ENCODE assay signal across 2 cellular contexts in the genomic region with DNA sequence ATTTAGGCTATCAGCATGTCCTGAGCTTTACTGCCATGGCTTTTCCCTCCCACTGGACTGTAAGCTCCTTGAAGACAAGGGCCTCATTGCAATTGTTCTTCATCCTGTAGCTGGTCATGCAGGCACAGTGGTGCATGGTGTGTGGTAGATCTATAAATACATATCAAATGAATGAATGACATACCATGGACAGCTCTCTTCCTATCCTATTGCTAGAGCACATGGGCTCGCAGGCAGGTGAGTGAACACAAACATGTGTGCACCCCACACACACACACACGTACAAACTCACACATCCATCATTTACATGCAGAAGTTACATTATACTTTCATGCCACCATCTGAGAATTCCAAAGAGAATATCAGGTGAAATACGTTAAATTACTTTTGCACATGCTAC.
A peak's percentile ranks its signal among the peaks of the same experiment; 100 is the strongest.
TF ChIP-seq lines count a peak whose summit lies in the region.

No MANE protein-coding gene starts in this region.

TF ChIP-seq in SK-N-SH, 30 proteins besides CTCF, POLR2A, EP300 and RAD21:
- TF ChIP-seq, protein P1, sequence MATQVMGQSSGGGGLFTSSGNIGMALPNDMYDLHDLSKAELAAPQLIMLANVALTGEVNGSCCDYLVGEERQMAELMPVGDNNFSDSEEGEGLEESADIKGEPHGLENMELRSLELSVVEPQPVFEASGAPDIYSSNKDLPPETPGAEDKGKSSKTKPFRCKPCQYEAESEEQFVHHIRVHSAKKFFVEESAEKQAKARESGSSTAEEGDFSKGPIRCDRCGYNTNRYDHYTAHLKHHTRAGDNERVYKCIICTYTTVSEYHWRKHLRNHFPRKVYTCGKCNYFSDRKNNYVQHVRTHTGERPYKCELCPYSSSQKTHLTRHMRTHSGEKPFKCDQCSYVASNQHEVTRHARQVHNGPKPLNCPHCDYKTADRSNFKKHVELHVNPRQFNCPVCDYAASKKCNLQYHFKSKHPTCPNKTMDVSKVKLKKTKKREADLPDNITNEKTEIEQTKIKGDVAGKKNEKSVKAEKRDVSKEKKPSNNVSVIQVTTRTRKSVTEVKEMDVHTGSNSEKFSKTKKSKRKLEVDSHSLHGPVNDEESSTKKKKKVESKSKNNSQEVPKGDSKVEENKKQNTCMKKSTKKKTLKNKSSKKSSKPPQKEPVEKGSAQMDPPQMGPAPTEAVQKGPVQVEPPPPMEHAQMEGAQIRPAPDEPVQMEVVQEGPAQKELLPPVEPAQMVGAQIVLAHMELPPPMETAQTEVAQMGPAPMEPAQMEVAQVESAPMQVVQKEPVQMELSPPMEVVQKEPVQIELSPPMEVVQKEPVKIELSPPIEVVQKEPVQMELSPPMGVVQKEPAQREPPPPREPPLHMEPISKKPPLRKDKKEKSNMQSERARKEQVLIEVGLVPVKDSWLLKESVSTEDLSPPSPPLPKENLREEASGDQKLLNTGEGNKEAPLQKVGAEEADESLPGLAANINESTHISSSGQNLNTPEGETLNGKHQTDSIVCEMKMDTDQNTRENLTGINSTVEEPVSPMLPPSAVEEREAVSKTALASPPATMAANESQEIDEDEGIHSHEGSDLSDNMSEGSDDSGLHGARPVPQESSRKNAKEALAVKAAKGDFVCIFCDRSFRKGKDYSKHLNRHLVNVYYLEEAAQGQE (IDR thresholded peaks at IDR 0.05; ENCODE audit: low read depth, low read length) = peak; percentile 88
- TF ChIP-seq RCOR1 (IDR thresholded peaks at IDR 0.05; ENCODE audit: low read length) (no peak), CHD2 (IDR thresholded peaks at IDR 0.05; ENCODE audit: low read length, partially characterized antibody) (no peak), RFX5 (IDR thresholded peaks at IDR 0.05; ENCODE audit: low read length) (no peak)

TF ChIP-seq in SK-N-SH treated with all-trans-retinoic acid at 6 μM for 48 hours, 23 proteins besides CTCF, POLR2A, EP300 and RAD21 (continued from another document):
- TF ChIP-seq, protein P2, sequence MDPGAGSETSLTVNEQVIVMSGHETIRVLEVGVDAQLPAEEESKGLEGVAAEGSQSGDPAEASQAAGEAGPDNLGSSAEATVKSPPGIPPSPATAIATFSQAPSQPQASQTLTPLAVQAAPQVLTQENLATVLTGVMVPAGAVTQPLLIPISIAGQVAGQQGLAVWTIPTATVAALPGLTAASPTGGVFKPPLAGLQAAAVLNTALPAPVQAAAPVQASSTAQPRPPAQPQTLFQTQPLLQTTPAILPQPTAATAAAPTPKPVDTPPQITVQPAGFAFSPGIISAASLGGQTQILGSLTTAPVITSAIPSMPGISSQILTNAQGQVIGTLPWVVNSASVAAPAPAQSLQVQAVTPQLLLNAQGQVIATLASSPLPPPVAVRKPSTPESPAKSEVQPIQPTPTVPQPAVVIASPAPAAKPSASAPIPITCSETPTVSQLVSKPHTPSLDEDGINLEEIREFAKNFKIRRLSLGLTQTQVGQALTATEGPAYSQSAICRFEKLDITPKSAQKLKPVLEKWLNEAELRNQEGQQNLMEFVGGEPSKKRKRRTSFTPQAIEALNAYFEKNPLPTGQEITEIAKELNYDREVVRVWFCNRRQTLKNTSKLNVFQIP (CRISPR knock-in tag; IDR thresholded peaks at IDR 0.05; ENCODE audit: borderline replicate concordance, low read depth) = no peak
- TF ChIP-seq GLIS3 (CRISPR knock-in tag; IDR thresholded peaks at IDR 0.05) (no peak), ZFP3 (CRISPR knock-in tag; IDR thresholded peaks at IDR 0.05) (no peak), OSR1 (CRISPR knock-in tag; IDR thresholded peaks at IDR 0.05) (no peak), ARNTL (CRISPR knock-in tag; IDR thresholded peaks at IDR 0.05; ENCODE audit: borderline replicate concordance, low read depth) (no peak)
- TF ChIP-seq, protein P3, sequence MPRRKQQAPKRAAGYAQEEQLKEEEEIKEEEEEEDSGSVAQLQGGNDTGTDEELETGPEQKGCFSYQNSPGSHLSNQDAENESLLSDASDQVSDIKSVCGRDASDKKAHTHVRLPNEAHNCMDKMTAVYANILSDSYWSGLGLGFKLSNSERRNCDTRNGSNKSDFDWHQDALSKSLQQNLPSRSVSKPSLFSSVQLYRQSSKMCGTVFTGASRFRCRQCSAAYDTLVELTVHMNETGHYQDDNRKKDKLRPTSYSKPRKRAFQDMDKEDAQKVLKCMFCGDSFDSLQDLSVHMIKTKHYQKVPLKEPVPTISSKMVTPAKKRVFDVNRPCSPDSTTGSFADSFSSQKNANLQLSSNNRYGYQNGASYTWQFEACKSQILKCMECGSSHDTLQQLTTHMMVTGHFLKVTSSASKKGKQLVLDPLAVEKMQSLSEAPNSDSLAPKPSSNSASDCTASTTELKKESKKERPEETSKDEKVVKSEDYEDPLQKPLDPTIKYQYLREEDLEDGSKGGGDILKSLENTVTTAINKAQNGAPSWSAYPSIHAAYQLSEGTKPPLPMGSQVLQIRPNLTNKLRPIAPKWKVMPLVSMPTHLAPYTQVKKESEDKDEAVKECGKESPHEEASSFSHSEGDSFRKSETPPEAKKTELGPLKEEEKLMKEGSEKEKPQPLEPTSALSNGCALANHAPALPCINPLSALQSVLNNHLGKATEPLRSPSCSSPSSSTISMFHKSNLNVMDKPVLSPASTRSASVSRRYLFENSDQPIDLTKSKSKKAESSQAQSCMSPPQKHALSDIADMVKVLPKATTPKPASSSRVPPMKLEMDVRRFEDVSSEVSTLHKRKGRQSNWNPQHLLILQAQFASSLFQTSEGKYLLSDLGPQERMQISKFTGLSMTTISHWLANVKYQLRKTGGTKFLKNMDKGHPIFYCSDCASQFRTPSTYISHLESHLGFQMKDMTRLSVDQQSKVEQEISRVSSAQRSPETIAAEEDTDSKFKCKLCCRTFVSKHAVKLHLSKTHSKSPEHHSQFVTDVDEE (CRISPR knock-in tag; IDR thresholded peaks at IDR 0.05) = no peak
- TF ChIP-seq, protein P4, sequence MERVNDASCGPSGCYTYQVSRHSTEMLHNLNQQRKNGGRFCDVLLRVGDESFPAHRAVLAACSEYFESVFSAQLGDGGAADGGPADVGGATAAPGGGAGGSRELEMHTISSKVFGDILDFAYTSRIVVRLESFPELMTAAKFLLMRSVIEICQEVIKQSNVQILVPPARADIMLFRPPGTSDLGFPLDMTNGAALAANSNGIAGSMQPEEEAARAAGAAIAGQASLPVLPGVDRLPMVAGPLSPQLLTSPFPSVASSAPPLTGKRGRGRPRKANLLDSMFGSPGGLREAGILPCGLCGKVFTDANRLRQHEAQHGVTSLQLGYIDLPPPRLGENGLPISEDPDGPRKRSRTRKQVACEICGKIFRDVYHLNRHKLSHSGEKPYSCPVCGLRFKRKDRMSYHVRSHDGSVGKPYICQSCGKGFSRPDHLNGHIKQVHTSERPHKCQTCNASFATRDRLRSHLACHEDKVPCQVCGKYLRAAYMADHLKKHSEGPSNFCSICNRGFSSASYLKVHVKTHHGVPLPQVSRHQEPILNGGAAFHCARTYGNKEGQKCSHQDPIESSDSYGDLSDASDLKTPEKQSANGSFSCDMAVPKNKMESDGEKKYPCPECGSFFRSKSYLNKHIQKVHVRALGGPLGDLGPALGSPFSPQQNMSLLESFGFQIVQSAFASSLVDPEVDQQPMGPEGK (CRISPR knock-in tag; IDR thresholded peaks at IDR 0.05; ENCODE audit: borderline replicate concordance) = no peak
